20 cellular contexts compared by ENCODE assay signal in the genomic region with DNA sequence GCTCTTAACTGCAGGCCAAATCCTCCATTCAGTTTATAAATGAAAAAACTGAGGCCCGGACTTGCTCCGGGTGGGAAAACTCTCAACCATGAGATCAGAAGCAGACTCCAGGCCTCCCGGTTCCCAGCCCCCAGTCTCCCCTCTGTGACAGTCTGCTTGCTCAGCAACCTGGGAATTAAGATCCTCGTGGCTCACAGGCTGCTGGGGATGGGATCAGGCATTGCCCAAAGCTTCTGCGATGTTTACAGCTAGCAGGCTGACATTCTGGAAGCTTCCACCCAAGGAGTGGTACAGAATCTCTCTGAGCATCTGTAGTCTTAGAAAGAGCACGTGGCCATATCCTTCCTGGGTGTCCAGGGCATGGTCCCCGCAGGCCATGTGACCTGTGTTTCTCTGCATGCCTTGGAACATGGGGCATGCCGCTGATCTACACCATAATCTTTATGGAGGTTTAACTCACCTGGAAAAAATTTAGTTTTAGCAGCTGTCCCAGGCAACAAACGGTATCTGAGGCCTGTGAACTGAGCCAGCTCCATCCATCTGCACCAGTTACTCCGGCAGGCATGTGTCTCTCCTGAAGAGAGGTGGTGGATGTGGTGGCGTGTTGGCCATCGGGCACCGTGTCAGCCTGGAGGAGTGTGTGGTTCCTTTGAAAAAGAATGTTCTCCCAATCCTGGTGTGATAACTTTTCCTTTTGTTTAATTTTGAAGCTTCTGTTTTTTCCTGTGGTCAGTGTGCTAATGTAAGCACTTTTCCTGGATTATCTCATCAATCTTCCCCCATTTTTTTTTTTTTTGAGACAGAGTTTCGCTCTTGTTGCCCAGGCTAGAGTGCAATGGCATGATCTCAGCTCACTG. TPM values are rescaled to one million over a fixed set of nuclear protein-coding genes. Genes with fewer than 3 reads are reported as not detected.
DNase-seq lines count a peak whose midpoint lies in the region; ATAC-seq and TF ChIP-seq lines count a peak whose summit lies in the region.
"Had no signal": no experiment of that assay in that cellular context is flagged by ENCODE, and none has a peak within 500 bp of the region (broad histone marks: within the 10 kb centered on the region; RNA-seq: fewer than 3 reads in every experiment).

No MANE protein-coding gene starts in this region.

- no peaks in the 10 kb centered on the region for H3K27me3 ChIP-seq in Panc1 (ENCODE audit: control insufficient read depth, insufficient read depth, low read length)
- no peaks in the 10 kb centered on the region for H3K27me3 ChIP-seq in endodermal cell (ENCODE audit: control insufficient read depth, insufficient read depth, low read length, poor library complexity, severe bottlenecking)
- H3K27me3 ChIP-seq in muscle layer of duodenum (ENCODE audit: low read depth, low read length) = no peaks in the 10 kb centered on the region

- TF ChIP-seq CTCF in Panc1 (IDR thresholded peaks at IDR 0.05) = no peak
- no peak for TF ChIP-seq CTCF in endodermal cell (conservative IDR thresholded peaks at IDR 0.05)
- TF ChIP-seq CTCF in type B pancreatic cell (conservative IDR thresholded peaks at IDR 0.05) = no peak

- peak overlapping the region; percentile 11 for H3K27ac Mint-ChIP-seq in endodermal cell
- peak overlapping the region; percentile 23 for H3K27ac Mint-ChIP-seq in type B pancreatic cell
- H3K27ac Mint-ChIP-seq: activated CD4-positive, alpha-beta memory T cell treated with anti-CD3 and anti-CD28 coated beads, Interleukin-2, amount 10 ng/mL, durations not matched to agents 7 days and 5 days; activated T-helper 1 cell treated with anti-CD3 and anti-CD28 coated beads, Interleukin-12 subunit alpha, Interleukin-12 subunit beta, Interleukin-2, Interleukin-4 antibody, amounts not matched to agents 30 ng/mL and 10 ng/mL and 1 ng/mL, durations not matched to agents 14 hours and 24 hours and 36 hours; CD14-positive monocyte had no signal

- intact Hi-C loops in Panc1 (cut with micrococcal nuclease; ENCODE audit: unreplicated experiment) = no loop called here

- ATAC-seq in Panc1 = no peak
- ATAC-seq: stimulated activated naive CD8-positive, alpha-beta T cell treated with anti-CD3 and anti-CD28 coated beads, Interleukin-15, Interleukin-2, amounts not matched to agents 100 U/mL and 50 U/mL, for 24 hours had no signal

- in situ Hi-C loops in Panc1 (cut with HindIII; ENCODE audit: low pct_unique_long_range_greater_than_20kb, low sequenced_read_pairs) = no loop called here

- no peak for TF ChIP-seq POLR2A in erythroblast (IDR thresholded peaks at IDR 0.05; ENCODE audit: low read length)

- POLR2A ChIA-PET in Panc1 (lab: Charles Lee) = no interaction called here

- H3K27me3 Mint-ChIP-seq in endodermal cell (ENCODE audit: insufficient read depth) (no peaks in the 10 kb centered on the region), type B pancreatic cell (no peaks in the 10 kb centered on the region)

- DNase-seq in Panc1 (ENCODE audit: low read depth, low spot score) (no peak), endodermal cell (no peak), type B pancreatic cell (ENCODE audit: extremely low spot score, unreplicated experiment) (no peak), GOT3 (lab: John Stamatoyannopoulos, UW) (no peak), erythroblast (lab: John Stamatoyannopoulos, UW) (no peak), NCI-H69 (lab: John Stamatoyannopoulos, UW) (no peak)
- no peak for DNase-seq in activated effector memory CD4-positive, alpha-beta T cell treated with Interleukin-2 at 50 U/mL for 16 hours
- DNase-seq: activated CD4-positive, alpha-beta memory T cell treated with anti-CD3 and anti-CD28 coated beads, Interleukin-2, amount 10 ng/mL, durations not matched to agents 7 days and 5 days; cortex of kidney; NCI-H1436 treated with DMSO at 0.1 percent for 48 hours; NCI-H446; nucleus accumbens; small intestine; stimulated activated naive CD8-positive, alpha-beta T cell treated with anti-CD3 and anti-CD28 coated beads, Interleukin-15, Interleukin-2, amounts not matched to agents 100 U/mL and 50 U/mL, for 24 hours had no signal

- no TSS peak for BruUV-seq in Panc1 (replicated peaks; lab: Mats Ljungman, UMichigan)

- no peak overlapping the region for H3K4me3 ChIP-seq in Panc1 (ENCODE audit: low read depth in 2 of 2, low read length in 2 of 2)
- H3K4me3 ChIP-seq in endodermal cell (ENCODE audit: low read length) = no peak overlapping the region
- H3K4me3 ChIP-seq in muscle layer of duodenum (ENCODE audit: low read depth in 1 of 2, low read length in 2 of 2) = no peak overlapping the region
- H3K4me3 ChIP-seq: HAP-1 had no signal

- H3K9me3 Mint-ChIP-seq in endodermal cell = no peaks in the 10 kb centered on the region
- H3K9me3 Mint-ChIP-seq in type B pancreatic cell = no peaks in the 10 kb centered on the region
- H3K9me3 Mint-ChIP-seq: activated CD4-positive, alpha-beta memory T cell treated with anti-CD3 and anti-CD28 coated beads, Interleukin-2, amount 10 ng/mL, durations not matched to agents 7 days and 5 days; activated T-helper 1 cell treated with anti-CD3 and anti-CD28 coated beads, Interleukin-12 subunit alpha, Interleukin-12 subunit beta, Interleukin-2, Interleukin-4 antibody, amounts not matched to agents 30 ng/mL and 10 ng/mL and 1 ng/mL, durations not matched to agents 14 hours and 24 hours and 36 hours had no signal

- H3K9me3 ChIP-seq in Panc1 (ENCODE audit: control insufficient read depth, insufficient read depth, low read depth, low read length) (no peaks in the 10 kb centered on the region), endodermal cell (ENCODE audit: control insufficient read depth, low read length) (no peaks in the 10 kb centered on the region), muscle layer of duodenum (ENCODE audit: control insufficient read depth in 1 of 2, low read length in 2 of 2) (no peaks in the 10 kb centered on the region)
- H3K9me3 ChIP-seq: HAP-1 had no signal

- 89 to 95% methylated on average over 11 to 13 of the region's 14 CpGs for WGBS in endodermal cell (ENCODE audit: insufficient coverage in 1 of 2, insufficient read length in 1 of 2), 2 experiments

- CTCF ChIA-PET in Panc1 (lab: Charles Lee) = no interaction called here

- H3K4me1 ChIP-seq in Panc1 (ENCODE audit: control insufficient read depth, insufficient read depth, low read length) (peaks cover 26% of the 10 kb centered on the region), endodermal cell (ENCODE audit: control insufficient read depth, insufficient read depth, low read length) (peaks cover 14% of the 10 kb centered on the region), muscle layer of duodenum (ENCODE audit: control insufficient read depth in 1 of 2, insufficient read depth in 2 of 2, low read length in 2 of 2) (peaks cover 3 to 10% of the 10 kb centered on the region in 2 donors)

- H3K27ac ChIP-seq in Panc1 (ENCODE audit: low read length) (peak overlapping the region; percentile 34; the same call in 1 of the 2 replicates), endodermal cell (ENCODE audit: low read depth, low read length) (no peak overlapping the region), muscle layer of duodenum (ENCODE audit: low read length) (peak overlapping the region; percentile 33)
- H3K27ac ChIP-seq: KMS-11 had no signal

- no peak overlapping the region for H3K4me3 Mint-ChIP-seq in endodermal cell
- peak overlapping the region; percentile 9 for H3K4me3 Mint-ChIP-seq in type B pancreatic cell
- H3K4me3 Mint-ChIP-seq: activated CD4-positive, alpha-beta memory T cell treated with anti-CD3 and anti-CD28 coated beads, Interleukin-2, amount 10 ng/mL, durations not matched to agents 7 days and 5 days; activated T-helper 1 cell treated with anti-CD3 and anti-CD28 coated beads, Interleukin-12 subunit alpha, Interleukin-12 subunit beta, Interleukin-2, Interleukin-4 antibody, amounts not matched to agents 30 ng/mL and 10 ng/mL and 1 ng/mL, durations not matched to agents 14 hours and 24 hours and 36 hours; CD14-positive monocyte had no signal

- H3K36me3 ChIP-seq in Panc1 (ENCODE audit: control insufficient read depth, insufficient read depth, low read length) (no peaks in the 10 kb centered on the region), endodermal cell (ENCODE audit: control insufficient read depth, insufficient read depth, low read length) (peaks cover 55% of the 10 kb centered on the region), muscle layer of duodenum (ENCODE audit: control insufficient read depth in 1 of 2, insufficient read depth in 2 of 2, low read length in 2 of 2) (no peaks in the 10 kb centered on the region)

- peaks cover 43% of the 10 kb centered on the region for H3K4me1 Mint-ChIP-seq in endodermal cell
- peaks cover 56% of the 10 kb centered on the region for H3K4me1 Mint-ChIP-seq in type B pancreatic cell (ENCODE audit: unreplicated experiment)
- H3K4me1 Mint-ChIP-seq: CD14-positive monocyte had no signal

- no peak overlapping the region for H3K9ac ChIP-seq in endodermal cell (ENCODE audit: extremely low read depth, low read length, poor library complexity, severe bottlenecking)
- H3K9ac ChIP-seq: KMS-11 had no signal

- peaks cover 16% of the 10 kb centered on the region for H3K36me3 Mint-ChIP-seq in endodermal cell (ENCODE audit: low read depth)
- H3K36me3 Mint-ChIP-seq in type B pancreatic cell = peaks cover 4% of the 10 kb centered on the region
- H3K36me3 Mint-ChIP-seq: CD14-positive monocyte had no signal

RNA-seq across cellular contexts. Expression of a gene that starts 7.9 kb away (rescaled TPM):
- total RNA-seq in Panc1 (2021; ENCODE audit: unreplicated experiment) = 143 TPM
- polyA plus RNA-seq in Panc1 (2012; ENCODE audit: insufficient read length) = 196 TPM
- total RNA-seq in endodermal cell = 100 to 1,000 TPM; 226 to 305 TPM
- polyA plus RNA-seq in endodermal cell (2013, experiment 1 of 2) = 268 TPM
- 268 TPM for polyA plus RNA-seq in endodermal cell (2013, experiment 2 of 2)
- 121 and 271 TPM in 2 replicates for total RNA-seq in type B pancreatic cell (ENCODE audit: low replicate concordance)
- total RNA-seq: activated CD4-positive, alpha-beta memory T cell treated with anti-CD3 and anti-CD28 coated beads, Interleukin-2, amount 10 ng/mL, durations not matched to agents 7 days and 5 days; activated T-helper 1 cell treated with anti-CD3 and anti-CD28 coated beads, Interleukin-12 subunit alpha, Interleukin-12 subunit beta, Interleukin-2, Interleukin-4 antibody, amounts not matched to agents 30 ng/mL and 10 ng/mL and 1 ng/mL, durations not matched to agents 14 hours and 24 hours and 36 hours; OCI-LY7 had no signal
